In the genomic region with DNA sequence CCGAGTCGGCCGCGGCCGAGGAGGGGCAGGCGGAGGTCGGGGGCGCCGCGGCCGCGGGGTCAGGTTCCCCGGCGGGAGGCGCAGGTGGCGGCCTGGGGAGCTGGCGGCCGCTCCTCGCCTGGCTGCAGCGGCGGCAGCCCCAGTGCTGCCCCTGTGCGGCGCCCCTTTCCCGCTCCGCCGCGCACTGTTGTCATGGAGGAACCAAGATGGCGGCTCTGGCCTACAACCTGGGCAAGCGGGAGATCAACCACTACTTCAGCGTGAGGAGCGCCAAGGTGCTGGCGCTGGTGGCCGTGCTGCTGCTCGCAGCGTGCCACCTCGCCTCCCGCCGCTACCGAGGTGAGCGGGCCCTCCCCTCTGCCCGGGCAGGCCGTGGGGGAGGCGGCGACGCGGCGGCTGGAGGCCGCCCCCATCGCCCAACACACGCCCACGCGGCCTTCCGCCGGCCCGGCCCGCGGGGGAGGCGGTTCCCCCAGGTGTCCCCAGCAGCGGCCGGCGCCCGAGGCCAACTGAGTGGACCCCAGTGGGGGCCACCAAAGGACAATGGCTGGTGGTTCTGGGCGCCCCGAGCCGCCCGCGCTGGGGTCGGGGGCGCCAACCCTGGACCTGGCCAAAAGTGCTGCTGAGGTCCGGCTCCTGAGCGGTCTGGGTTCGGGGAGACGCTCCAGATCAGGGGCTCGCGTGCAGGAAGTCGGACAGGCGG, we compare ENCODE assay signal across 8 cellular contexts. TPM values are rescaled to one million over a fixed set of nuclear protein-coding genes. Genes with fewer than 3 reads are reported as not detected.
A peak's percentile ranks its signal among the peaks of the same experiment; 100 is the strongest.
DNase-seq lines count a peak whose midpoint lies in the region; ATAC-seq, FAIRE-seq and TF ChIP-seq lines count a peak whose summit lies in the region.

No MANE protein-coding gene starts in this region.

- ATAC-seq in GM18858 (IDR thresholded peaks at IDR 0.05; ENCODE audit: unreplicated experiment) (peak; percentile 63), HG03060 (IDR thresholded peaks at IDR 0.05; ENCODE audit: low read depth, unreplicated experiment) (peak; percentile 47), WTC11 (peak; percentile 79)

- H3K27ac ChIP-seq in AG04450 (ENCODE audit: low read depth, low read length) (no peak overlapping the region), caudate nucleus (ENCODE audit: low read depth, low read length) (peak overlapping the region; percentile 96), kidney (ENCODE audit: low read depth in 2 of 2, low read length in 2 of 2) (peak overlapping the region; percentile 96)

- TF ChIP-seq CTCF in AG04450 (IDR thresholded peaks at IDR 0.05; ENCODE audit: low read depth, low read length) (peak; percentile 41), WTC11 (IDR thresholded peaks at IDR 0.05) (no peak), kidney (IDR thresholded peaks at IDR 0.05; ENCODE audit: borderline replicate concordance, extremely low read depth, insufficient read depth) (no peak)

- peak overlapping the region; percentile 70; the same call in 1 of the 2 replicates for H3K27ac Mint-ChIP-seq in WTC11

- CTCF ChIA-PET in AG04450 (lab: Charles Lee) = interaction anchor here (0.5 to 0.6 kb wide), 3 partner anchors 12 to 498 kb away, joined by 3 to 4 read pairs (median 4); no protein-coding TSS in a partner anchor
- CTCF ChIA-PET in WTC11 (lab: Charles Lee) = interaction anchor here (0.5 kb wide), 1 partner anchor 584 kb away, joined by 3 read pairs; no protein-coding TSS in a partner anchor

- H3K9ac ChIP-seq in kidney (ENCODE audit: low read length in 2 of 2) = peak overlapping the region; percentile 78 to 83

- no peak for DNase-seq in AG04450 (ENCODE audit: low read depth, low spot score)
- DNase-seq in NCI-H2107 treated with DMSO at 0.1 percent for 48 hours (lab: John Stamatoyannopoulos, UW; ENCODE audit: unreplicated experiment) = peak; percentile 55
- peak; percentile 73 for DNase-seq in WTC11 (ENCODE audit: low spot score)
- peak in 57 of 61 donors; percentile 7 to 85 (median 61) for DNase-seq in caudate nucleus (lab: John Stamatoyannopoulos, UW)
- peak; percentile 88 for DNase-seq in kidney
- peak; percentile 37 to 50 for DNase-seq in stimulated activated CD4-positive, alpha-beta T cell treated with anti-CD3 and anti-CD28 coated beads, Interleukin-15, amount 100 ng/mL, for 1 hour (ENCODE audit: low read depth in 1 of 2, low spot score in 1 of 2)

- H3K4me1 ChIP-seq in kidney (ENCODE audit: control insufficient read depth in 1 of 2, insufficient read depth in 1 of 2, low read depth in 1 of 2, low read length in 2 of 2) = peaks cover 2 to 9% of the 10 kb centered on the region in 2 donors

- no peaks in the 10 kb centered on the region for H3K27me3 ChIP-seq in AG04450 (ENCODE audit: control insufficient read depth, insufficient read depth, low read length)

- intact Hi-C loops in kidney (cut with DNase I) = no loop called here

- no peaks in the 10 kb centered on the region for H3K9me3 ChIP-seq in AG04450 (ENCODE audit: control insufficient read depth, insufficient read depth, low read length)
- no peaks in the 10 kb centered on the region for H3K9me3 ChIP-seq in kidney (ENCODE audit: control insufficient read depth in 1 of 2, low read length in 2 of 2)

- no peaks in the 10 kb centered on the region for H3K36me3 Mint-ChIP-seq in WTC11

- no peak for FAIRE-seq in kidney (lab: Jason Lieb, UNC)

- no peaks in the 10 kb centered on the region for H3K36me3 ChIP-seq in kidney (ENCODE audit: control insufficient read depth in 1 of 2, insufficient read depth in 2 of 2, low read length in 2 of 2)

- POLR2A ChIA-PET in AG04450 (lab: Yijun Ruan, JAX) (no interaction called here), WTC11 (lab: Charles Lee) (interaction anchor here (0.8 kb wide), 1 partner anchor 21 kb away, joined by 3 read pairs; no protein-coding TSS in a partner anchor)

- peaks cover 45% of the 10 kb centered on the region for H3K4me1 Mint-ChIP-seq in WTC11

- no peaks in the 10 kb centered on the region for H3K9me3 Mint-ChIP-seq in WTC11

- H3K27me3 Mint-ChIP-seq in WTC11 (ENCODE audit: low read depth) = no peaks in the 10 kb centered on the region

- H3K4me3 ChIP-seq in AG04450 (ENCODE audit: low read depth, low read length) (peak overlapping the region; percentile 72), kidney (ENCODE audit: low read length in 2 of 2) (peak overlapping the region; percentile 63 to 82)

- H3K4me3 Mint-ChIP-seq in WTC11 = peak overlapping the region; percentile 78

TF ChIP-seq in WTC11, 78 proteins besides CTCF, POLR2A, EP300 and RAD21 (continues in another document):
- no peak for TF ChIP-seq ZNF425 (CRISPR knock-in tag; conservative IDR thresholded peaks at IDR 0.05)
- TF ChIP-seq CBFB (CRISPR knock-in tag; IDR thresholded peaks at IDR 0.05; ENCODE audit: low read depth) = no peak
- TF ChIP-seq ZNF219 (CRISPR knock-in tag; IDR thresholded peaks at IDR 0.05; ENCODE audit: borderline replicate concordance) = peak; percentile 80
- TF ChIP-seq USF2 (CRISPR knock-in tag; IDR thresholded peaks at IDR 0.05) = no peak
- no peak for TF ChIP-seq KAT7 (CRISPR knock-in tag; IDR thresholded peaks at IDR 0.05; ENCODE audit: borderline replicate concordance)
- no peak for TF ChIP-seq IRF1 (CRISPR knock-in tag; IDR thresholded peaks at IDR 0.05)
- TF ChIP-seq CREM (CRISPR knock-in tag; IDR thresholded peaks at IDR 0.05) = no peak
- TF ChIP-seq, protein P1, sequence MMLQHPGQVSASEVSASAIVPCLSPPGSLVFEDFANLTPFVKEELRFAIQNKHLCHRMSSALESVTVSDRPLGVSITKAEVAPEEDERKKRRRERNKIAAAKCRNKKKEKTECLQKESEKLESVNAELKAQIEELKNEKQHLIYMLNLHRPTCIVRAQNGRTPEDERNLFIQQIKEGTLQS (CRISPR knock-in tag; conservative IDR thresholded peaks at IDR 0.05) = no peak
- peak; percentile 53; the same call in 1 of the 2 replicates for TF ChIP-seq TEAD1 (CRISPR knock-in tag; IDR thresholded peaks at IDR 0.05)
- TF ChIP-seq, protein P2, sequence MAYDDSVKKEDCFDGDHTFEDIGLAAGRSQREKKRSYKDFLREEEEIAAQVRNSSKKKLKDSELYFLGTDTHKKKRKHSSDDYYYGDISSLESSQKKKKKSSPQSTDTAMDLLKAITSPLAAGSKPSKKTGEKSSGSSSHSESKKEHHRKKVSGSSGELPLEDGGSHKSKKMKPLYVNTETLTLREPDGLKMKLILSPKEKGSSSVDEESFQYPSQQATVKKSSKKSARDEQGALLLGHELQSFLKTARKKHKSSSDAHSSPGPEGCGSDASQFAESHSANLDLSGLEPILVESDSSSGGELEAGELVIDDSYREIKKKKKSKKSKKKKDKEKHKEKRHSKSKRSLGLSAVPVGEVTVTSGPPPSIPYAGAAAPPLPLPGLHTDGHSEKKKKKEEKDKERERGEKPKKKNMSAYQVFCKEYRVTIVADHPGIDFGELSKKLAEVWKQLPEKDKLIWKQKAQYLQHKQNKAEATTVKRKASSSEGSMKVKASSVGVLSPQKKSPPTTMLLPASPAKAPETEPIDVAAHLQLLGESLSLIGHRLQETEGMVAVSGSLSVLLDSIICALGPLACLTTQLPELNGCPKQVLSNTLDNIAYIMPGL (CRISPR knock-in tag; IDR thresholded peaks at IDR 0.05) = peak; percentile 87; the same call in 1 of the 2 replicates
- no peak for TF ChIP-seq TEAD4 (CRISPR knock-in tag; IDR thresholded peaks at IDR 0.05)
- TF ChIP-seq, protein P3, sequence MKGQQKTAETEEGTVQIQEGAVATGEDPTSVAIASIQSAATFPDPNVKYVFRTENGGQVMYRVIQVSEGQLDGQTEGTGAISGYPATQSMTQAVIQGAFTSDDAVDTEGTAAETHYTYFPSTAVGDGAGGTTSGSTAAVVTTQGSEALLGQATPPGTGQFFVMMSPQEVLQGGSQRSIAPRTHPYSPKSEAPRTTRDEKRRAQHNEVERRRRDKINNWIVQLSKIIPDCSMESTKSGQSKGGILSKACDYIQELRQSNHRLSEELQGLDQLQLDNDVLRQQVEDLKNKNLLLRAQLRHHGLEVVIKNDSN (CRISPR knock-in tag; IDR thresholded peaks at IDR 0.05) = no peak

RNA-seq across cellular contexts. Expression of gene CASD1, which starts 0.4 kb away (rescaled TPM):
- polyA plus RNA-seq in AG04450 (2011; rRNA removed) (7.9 and 14.0 TPM in 2 replicates), kidney (ENCODE audit: insufficient read depth, low read depth, low replicate concordance) (10.8 TPM)
- 5.4 and 8.9 TPM in 2 replicates for polyA minus RNA-seq in AG04450 (2011; rRNA and poly(A)+ RNA removed)
- total RNA-seq in WTC11 (2021) (19.5 to 24.0 TPM (median 22.1 TPM) in 3 replicates), kidney (22.8 TPM)
